Comparison of ENCODE assay signal across 8 cellular contexts in the genomic region with DNA sequence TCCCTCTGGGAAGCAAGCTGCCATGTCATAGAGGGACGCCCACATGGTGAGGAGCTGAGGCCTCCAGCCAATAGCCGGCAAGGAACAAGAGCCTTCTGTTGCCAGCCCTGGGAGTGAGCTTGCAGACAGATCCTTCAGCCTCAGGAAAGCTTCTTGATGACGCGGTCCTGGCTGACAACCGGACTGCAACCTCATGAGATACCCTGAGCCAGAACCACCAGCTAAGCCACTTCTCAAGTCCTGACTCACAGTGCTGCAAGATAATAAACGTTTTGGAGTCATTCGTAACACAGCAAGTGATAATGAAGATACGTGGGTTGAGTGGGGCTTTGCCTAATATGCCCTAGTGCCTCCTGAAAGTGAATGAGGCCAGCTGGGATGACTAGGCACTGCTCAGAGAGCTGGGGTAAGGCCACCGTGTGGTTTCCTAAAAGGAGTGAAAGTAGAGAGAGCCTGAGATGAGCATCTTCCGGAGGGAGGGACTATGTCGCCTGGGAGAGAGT. TPM values are rescaled to one million over a fixed set of nuclear protein-coding genes. Genes with fewer than 3 reads are reported as not detected.
DNase-seq lines count a peak whose midpoint lies in the region; ATAC-seq and TF ChIP-seq lines count a peak whose summit lies in the region.

No MANE protein-coding gene starts in this region.

- H3K4me3 ChIP-seq in OCI-LY7 (ENCODE audit: low read depth, low read length, poor library complexity, severe bottlenecking) = no peak overlapping the region

- H3K4me3 Mint-ChIP-seq in brain = peak overlapping the region in 1 of 5 experiments; percentile 17

- BruUV-seq in OCI-LY7 (replicated peaks; lab: Mats Ljungman, UMichigan) = no TSS peak

- H3K36me3 Mint-ChIP-seq in brain = no peaks in the 10 kb centered on the region

- peak; percentile 96 for ATAC-seq in GM18498 (IDR thresholded peaks at IDR 0.05; ENCODE audit: unreplicated experiment)

- DNase-seq in GOT3 (lab: John Stamatoyannopoulos, UW) (peak; percentile 80), NCI-H2029 treated with DMSO at 0.1 percent for 48 hours (lab: John Stamatoyannopoulos, UW) (peak; percentile 18), islet precursor cell (peak; percentile 98), OCI-LY7 (ENCODE audit: low spot score) (no peak), HPDE6-E6E7 (ENCODE audit: extremely low spot score) (no peak)
- peak; percentile 5 to 42 (median 8) for DNase-seq in stimulated activated CD4-positive, alpha-beta T cell treated with anti-CD3 and anti-CD28 coated beads, TNF-alpha, amount 100 ng/mL, for 48 hours (ENCODE audit: low read depth in 3 of 3)

- H4K20me1 ChIP-seq in OCI-LY7 (ENCODE audit: insufficient read depth, low read length) = no peaks in the 10 kb centered on the region

- H3K4me1 ChIP-seq in OCI-LY7 (ENCODE audit: insufficient read depth, low read length, poor library complexity, severe bottlenecking) = peaks cover 18% of the 10 kb centered on the region

- H3K9me3 Mint-ChIP-seq in brain = peaks cover 0 to 7% (median 0%) of the 10 kb centered on the region in 5 experiments

- CTCF ChIA-PET in OCI-LY7 (lab: Charles Lee; ENCODE audit: unreplicated experiment) = no interaction called here

- no peak overlapping the region for H2AFZ ChIP-seq in OCI-LY7 (ENCODE audit: low read length)

- peaks cover 8% of the 10 kb centered on the region for H3K27me3 Mint-ChIP-seq in brain

- no peak overlapping the region for H3K27ac ChIP-seq in OCI-LY7 (ENCODE audit: low read depth, low read length, poor library complexity, severe bottlenecking)

- intact Hi-C loops in OCI-LY7 (cut with micrococcal nuclease; ENCODE audit: unreplicated experiment) = no loop called here

- no peak overlapping the region for H3K4me2 ChIP-seq in OCI-LY7 (ENCODE audit: low read length)

- H3K9me2 ChIP-seq in OCI-LY7 (ENCODE audit: insufficient read depth, low read length) = no peaks in the 10 kb centered on the region

- H3K36me3 ChIP-seq in OCI-LY7 (ENCODE audit: insufficient read depth, low read length) = no peaks in the 10 kb centered on the region

- peak overlapping the region in 4 of 5 experiments; percentile 51 to 69 (median 61) for H3K27ac Mint-ChIP-seq in brain

- TF ChIP-seq CTCF in brain (conservative IDR thresholded peaks at IDR 0.05) (no peak), OCI-LY7 (conservative IDR thresholded peaks at IDR 0.05; ENCODE audit: low read length) (no peak)

- H3K4me1 Mint-ChIP-seq in brain = peaks cover 15% of the 10 kb centered on the region

- POLR2A ChIA-PET in OCI-LY7 (lab: Charles Lee) = interaction anchor here (1.1 to 1.3 kb wide), 2 partner anchors 10 to 12 kb away, joined by 4 read pairs; no protein-coding TSS in a partner anchor

- H3K79me2 ChIP-seq in OCI-LY7 (ENCODE audit: insufficient read depth, low read depth, low read length) = no peaks in the 10 kb centered on the region

- H3K9me3 ChIP-seq in OCI-LY7 (ENCODE audit: low read length) = no peaks in the 10 kb centered on the region

RNA-seq across cellular contexts. Expression of a gene that starts 53.8 kb away (rescaled TPM):
- polyA plus RNA-seq in brain (ENCODE audit: insufficient read depth, low read depth, low replicate concordance) = 2.3 TPM
- total RNA-seq in OCI-LY7 (2014; rRNA removed; shearing (Covaris generic)) = 0.41 and 0.51 TPM in 2 replicates
- 4.0 and 4.3 TPM in 2 replicates for total RNA-seq in OCI-LY7 (2022)

Comparison
In these comparisons a context has a peak if more than half of its experiments do, and no peak if none do; other contexts are left out.
1. DNase-seq: peak in GOT3 (single experiment), NCI-H2029 treated with DMSO at 0.1 percent for 48 hours (single experiment), islet precursor cell (single experiment) and stimulated activated CD4-positive, alpha-beta T cell treated with anti-CD3 and anti-CD28 coated beads, TNF-alpha, amount 100 ng/mL, for 48 hours (3 of 3); none in OCI-LY7 (single experiment) and HPDE6-E6E7 (single experiment).